Comparison of ENCODE assay signal across 1 cellular context in the genomic region with DNA sequence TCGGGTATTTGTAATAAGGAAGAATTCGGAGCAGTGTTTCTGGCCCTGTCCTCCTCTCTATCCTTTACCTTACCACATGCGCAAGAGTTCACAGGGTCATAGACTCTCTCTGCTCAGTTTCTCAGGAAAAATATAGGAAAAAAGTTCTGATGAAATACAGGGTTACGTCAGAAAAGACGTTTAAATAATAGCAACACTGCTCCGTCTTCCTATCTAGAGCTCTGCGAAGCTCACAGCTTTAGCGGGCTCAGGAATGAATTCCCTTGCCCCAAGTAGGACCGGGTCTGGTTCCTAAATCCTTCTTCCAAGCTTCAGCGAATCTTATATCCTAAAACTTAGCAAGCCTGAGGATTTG.
TF ChIP-seq lines count a peak whose summit lies in the region.

No MANE protein-coding gene starts in this region.

TF ChIP-seq in GM12878, 131 proteins besides CTCF, POLR2A, EP300 and RAD21:
- no peak for TF ChIP-seq RBBP5 (conservative IDR thresholded peaks at IDR 0.05)
- no peak for TF ChIP-seq TCF12 (IDR thresholded peaks at IDR 0.05; ENCODE audit: low read depth, low read length)
- TF ChIP-seq DPF2 (IDR thresholded peaks at IDR 0.05): no peak
- no peak for TF ChIP-seq BRCA1 (IDR thresholded peaks at IDR 0.05; ENCODE audit: low read depth, low read length)
